8 cellular contexts compared by ENCODE assay signal in the genomic region with DNA sequence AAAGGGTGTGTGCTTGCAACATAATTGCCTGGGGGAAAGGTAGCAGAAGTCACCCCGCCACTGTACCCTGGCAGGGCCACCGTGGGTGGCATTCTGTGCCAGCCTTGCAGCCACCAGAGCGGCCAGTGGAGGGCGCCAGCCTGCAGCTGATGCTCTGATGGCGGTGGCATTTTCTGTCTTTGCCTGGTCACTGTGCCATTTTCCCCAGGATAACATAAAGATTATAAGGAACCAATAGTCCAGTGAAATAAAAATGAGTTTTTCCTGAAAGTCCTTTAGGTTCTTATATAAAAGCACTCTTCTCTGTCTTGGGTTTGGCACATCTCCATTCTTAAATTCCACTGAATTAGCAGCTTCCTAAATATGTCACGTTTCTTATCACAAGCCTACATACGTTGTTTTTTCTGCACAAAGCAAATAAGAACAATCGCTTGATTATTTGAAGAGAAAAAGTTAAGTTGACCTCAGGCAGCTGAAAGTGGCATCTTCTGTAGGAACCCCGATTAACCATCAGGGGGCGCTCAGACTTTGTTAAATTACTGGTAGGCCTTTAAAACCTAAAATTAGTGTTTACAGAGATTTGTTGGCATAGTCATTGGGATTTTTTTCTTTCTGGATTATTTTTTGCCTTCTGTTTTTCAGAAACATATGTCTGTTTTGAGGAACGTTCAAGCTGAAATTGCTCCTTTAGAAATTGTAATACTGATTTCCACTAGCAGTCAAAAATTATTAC.
DNase-seq lines count a peak whose midpoint lies in the region; ATAC-seq and TF ChIP-seq lines count a peak whose summit lies in the region.

No MANE protein-coding gene starts in this region.

- in situ Hi-C loops in astrocyte of the cerebellum (cut with HindIII; ENCODE audit: low sequenced_read_pairs) = no loop called here

- no peaks in the 10 kb centered on the region for H3K9me3 ChIP-seq in skeletal muscle satellite cell (replicated peaks; ENCODE audit: low read length)

- H3K9ac ChIP-seq in skeletal muscle satellite cell (ENCODE audit: low read depth, low read length) = no peak overlapping the region

- H3K36me3 ChIP-seq in skeletal muscle satellite cell (ENCODE audit: insufficient read depth, low read length) = no peaks in the 10 kb centered on the region

- H3K4me3 ChIP-seq in astrocyte of the cerebellum (ENCODE audit: low read depth, low read length) (no peak overlapping the region), skeletal muscle satellite cell (ENCODE audit: low read length) (no peak overlapping the region)

- no peaks in the 10 kb centered on the region for H3K27me3 ChIP-seq in skeletal muscle satellite cell (ENCODE audit: control insufficient read depth, insufficient read depth, low read length)

- DNase-seq in CD1c-positive myeloid dendritic cell (ENCODE audit: extremely low spot score) (peak; percentile 82), NCI-H1930 (lab: John Stamatoyannopoulos, UW) (peak; percentile 47 to 60), T1000 (lab: John Stamatoyannopoulos, UW) (peak; percentile 7), astrocyte of the cerebellum (ENCODE audit: low read depth) (peak; percentile 52), hippocampal formation (lab: John Stamatoyannopoulos, UW) (peak; percentile 73 to 87)

- peak; percentile 69 for ATAC-seq in GM21723 (IDR thresholded peaks at IDR 0.05; ENCODE audit: unreplicated experiment)
- ATAC-seq in HG02571 (IDR thresholded peaks at IDR 0.05; ENCODE audit: unreplicated experiment) = no peak

- peak overlapping the region; percentile 29 for H3K4me2 ChIP-seq in skeletal muscle satellite cell (ENCODE audit: low read length)

- TF ChIP-seq CTCF in astrocyte of the cerebellum (IDR thresholded peaks at IDR 0.05; ENCODE audit: low read depth, low read length, missing control alignments) = peak; percentile 89

- no peaks in the 10 kb centered on the region for H3K4me1 ChIP-seq in skeletal muscle satellite cell (ENCODE audit: control insufficient read depth, insufficient read depth, low read length)

Comparison
In these comparisons a context has a peak if more than half of its experiments do, and no peak if none do; other contexts are left out.
1. DNase-seq: peak in every context shown above with its lines; median percentile 82 in CD1c-positive myeloid dendritic cell; 80 in hippocampal formation; 54 in NCI-H1930; 52 in astrocyte of the cerebellum; 7 in T1000.